ENCODE assay signal across 21 cellular contexts in genomic region chr2:159065891-159066290, GRCh38.
DNase-seq lines count a peak whose midpoint lies in the region; ATAC-seq, FAIRE-seq and TF ChIP-seq lines count a peak whose summit lies in the region.
"Had no signal": no experiment of that assay in that cellular context is flagged by ENCODE, and none has a peak within 500 bp of the region (broad histone marks: within the 10 kb centered on the region; RNA-seq: fewer than 3 reads in every experiment).

No MANE protein-coding gene starts in this region.

- no peak for FAIRE-seq in kidney (lab: Jason Lieb, UNC)
- FAIRE-seq: HTR-8/SVneo had no signal

- H3K9ac ChIP-seq in neural progenitor cell, result no peak overlapping the region
- no peak overlapping the region for H3K9ac ChIP-seq in kidney (ENCODE audit: low read length in 2 of 2)

- H3K4me1 Mint-ChIP-seq in Caco-2 (ENCODE audit: low read depth, unreplicated experiment) (peaks cover 33% of the 10 kb centered on the region), endothelial cell (ENCODE audit: unreplicated experiment) (peaks cover 32% of the 10 kb centered on the region), neural progenitor cell (peaks cover 24% of the 10 kb centered on the region)
- H3K4me1 Mint-ChIP-seq in activated CD4-positive, alpha-beta T cell treated with anti-CD3 and anti-CD28 coated beads, Interleukin-2, amount 10 ng/mL, durations not matched to agents 24 days and 14 days, result no peaks in the 10 kb centered on the region
- H3K4me1 Mint-ChIP-seq: activated naive CD8-positive, alpha-beta T cell treated with anti-CD3 and anti-CD28 coated beads, Interleukin-2, amount 10 ng/mL, durations not matched to agents 7 days and 5 days; CD14-positive monocyte had no signal

- no peak overlapping the region for H3K4me3 Mint-ChIP-seq in Caco-2 (ENCODE audit: unreplicated experiment)
- no peak overlapping the region for H3K4me3 Mint-ChIP-seq in endothelial cell (ENCODE audit: unreplicated experiment)
- no peak overlapping the region for H3K4me3 Mint-ChIP-seq in neural progenitor cell
- H3K4me3 Mint-ChIP-seq in activated CD4-positive, alpha-beta T cell treated with anti-CD3 and anti-CD28 coated beads, Interleukin-2, amount 10 ng/mL, durations not matched to agents 24 days and 14 days, result no peak overlapping the region
- H3K4me3 Mint-ChIP-seq: activated naive CD8-positive, alpha-beta T cell treated with anti-CD3 and anti-CD28 coated beads, Interleukin-2, amount 10 ng/mL, durations not matched to agents 7 days and 5 days; CD14-positive monocyte; natural killer cell treated with Interleukin-12 subunit alpha and Interleukin-12 subunit beta and Interleukin-15 and Interleukin-18, amount 100 ng/mL, for 72 hours had no signal

- POLR2A ChIA-PET in Caco-2 (lab: Charles Lee), result interaction anchor here (0.6 kb wide), 1 partner anchor 13 kb away, joined by 7 read pairs; no protein-coding TSS in a partner anchor
- POLR2A ChIA-PET in Panc1 (lab: Charles Lee), result no interaction called here

- peak overlapping the region; percentile 74; the same call in 1 of the 2 replicates for H3K27ac ChIP-seq in Panc1 (ENCODE audit: low read length)
- no peak overlapping the region for H3K27ac ChIP-seq in neural progenitor cell
- H3K27ac ChIP-seq in kidney (ENCODE audit: low read depth in 2 of 2, low read length in 2 of 2), result peak overlapping the region in 1 of 2 donors; percentile 44
- no peak overlapping the region for H3K27ac ChIP-seq in adrenal gland
- H3K27ac ChIP-seq: SK-N-MC, spleen had no signal

- ATAC-seq in Panc1, result no peak
- ATAC-seq: esophagus mucosa; natural killer cell treated with Interleukin-12 subunit alpha and Interleukin-12 subunit beta and Interleukin-15 and Interleukin-18, amount 100 ng/mL, for 72 hours had no signal

- CTCF ChIA-PET in Caco-2 (lab: Charles Lee), result interaction anchor here (1.0 kb wide), 1 partner anchor 53 kb away, joined by 3 read pairs; no protein-coding TSS in a partner anchor
- CTCF ChIA-PET in Panc1 (lab: Charles Lee), result no interaction called here

- peak overlapping the region; percentile 72 for H3K4me2 ChIP-seq in neural progenitor cell

- peaks cover 32% of the 10 kb centered on the region for H3F3A ChIP-seq in neural progenitor cell (ENCODE audit: low read depth)

- H3K27me3 ChIP-seq in Caco-2 (replicated peaks; ENCODE audit: control insufficient read depth, insufficient read depth, low read length) (no peaks in the 10 kb centered on the region), Panc1 (ENCODE audit: control insufficient read depth, insufficient read depth, low read length) (no peaks in the 10 kb centered on the region), neural progenitor cell (peaks cover 46% of the 10 kb centered on the region), adrenal gland (no peaks in the 10 kb centered on the region)
- H3K27me3 ChIP-seq: spleen had no signal

- H3K9me3 ChIP-seq in Caco-2 (no peaks in the 10 kb centered on the region), Panc1 (ENCODE audit: control insufficient read depth, insufficient read depth, low read depth, low read length) (no peaks in the 10 kb centered on the region), neural progenitor cell (ENCODE audit: low read depth) (no peaks in the 10 kb centered on the region), kidney (ENCODE audit: control insufficient read depth in 1 of 2, low read length in 2 of 2) (no peaks in the 10 kb centered on the region), adrenal gland (replicated peaks in 1 of 3) (no peaks in the 10 kb centered on the region)
- H3K9me3 ChIP-seq: spleen had no signal

- H2AFZ ChIP-seq in neural progenitor cell (replicated peaks), result no peak overlapping the region

- H3K36me3 ChIP-seq in Caco-2 (ENCODE audit: control insufficient read depth, insufficient read depth, low read length), result no peaks in the 10 kb centered on the region
- 0 out of 2 replicates have a peak, but pooled peaks cover 3% of the 10 kb centered on the region for H3K36me3 ChIP-seq in Panc1 (ENCODE audit: control insufficient read depth, insufficient read depth, low read length)
- no peaks in the 10 kb centered on the region for H3K36me3 ChIP-seq in neural progenitor cell
- H3K36me3 ChIP-seq in kidney (ENCODE audit: control insufficient read depth in 1 of 2, insufficient read depth in 2 of 2, low read length in 2 of 2), result no peaks in the 10 kb centered on the region
- H3K36me3 ChIP-seq in adrenal gland (replicated peaks in 1 of 2), result no peaks in the 10 kb centered on the region
- H3K36me3 ChIP-seq: spleen had no signal

- BruUV-seq in Caco-2 (replicated peaks; lab: Mats Ljungman, UMichigan) (no TSS peak), Panc1 (replicated peaks; lab: Mats Ljungman, UMichigan) (no TSS peak)

- no peak for DNase-seq in Caco-2
- DNase-seq in Panc1 (ENCODE audit: low read depth, low spot score), result no peak
- DNase-seq in endothelial cell (ENCODE audit: low spot score), result no peak
- no peak for DNase-seq in neural progenitor cell (ENCODE audit: low spot score)
- no peak for DNase-seq in NK-92 (lab: John Stamatoyannopoulos, UW; ENCODE audit: unreplicated experiment)
- no peak for DNase-seq in activated CD4-positive, alpha-beta T cell treated with anti-CD3 and anti-CD28 coated beads, Interleukin-2, amount 10 ng/mL, durations not matched to agents 24 days and 14 days
- DNase-seq in kidney, result no peak
- no peak for DNase-seq in adrenal gland
- DNase-seq: activated CD8-positive, alpha-beta memory T cell treated with anti-CD3 and anti-CD28 coated beads for 24 hours; activated naive CD8-positive, alpha-beta T cell treated with anti-CD3 and anti-CD28 coated beads, Interleukin-2, amount 10 ng/mL, durations not matched to agents 7 days and 5 days; glutamatergic neuron; NCI-H1417; NCI-H748 treated with DMSO at 0.1 percent for 48 hours; OCI-M1; spleen; T-helper 9 cell had no signal

- TF ChIP-seq CTCF in Caco-2 (IDR thresholded peaks at IDR 0.05; ENCODE audit: insufficient read depth in 1 of 2, low read depth in 1 of 2, low read length in 1 of 2, severe bottlenecking in 1 of 2, unreplicated experiment in 1 of 2), result no peak
- no peak for TF ChIP-seq CTCF in Panc1 (IDR thresholded peaks at IDR 0.05)
- no peak for TF ChIP-seq CTCF in endothelial cell (IDR thresholded peaks at IDR 0.05; ENCODE audit: unreplicated experiment)
- no peak for TF ChIP-seq CTCF in neural progenitor cell (IDR thresholded peaks at IDR 0.05)
- TF ChIP-seq CTCF in kidney (IDR thresholded peaks at IDR 0.05; ENCODE audit: borderline replicate concordance, extremely low read depth, insufficient read depth), result no peak
- TF ChIP-seq CTCF in adrenal gland (IDR thresholded peaks at IDR 0.05), result no peak

- H3K27ac Mint-ChIP-seq in Caco-2 (ENCODE audit: unreplicated experiment) (peak overlapping the region; percentile 56), endothelial cell (ENCODE audit: unreplicated experiment) (peak overlapping the region; percentile 73), neural progenitor cell (no peak overlapping the region)
- H3K27ac Mint-ChIP-seq in activated CD4-positive, alpha-beta T cell treated with anti-CD3 and anti-CD28 coated beads, Interleukin-2, amount 10 ng/mL, durations not matched to agents 24 days and 14 days, result no peak overlapping the region
- H3K27ac Mint-ChIP-seq: activated naive CD8-positive, alpha-beta T cell treated with anti-CD3 and anti-CD28 coated beads, Interleukin-2, amount 10 ng/mL, durations not matched to agents 7 days and 5 days; CD14-positive monocyte; natural killer cell treated with Interleukin-12 subunit alpha and Interleukin-12 subunit beta and Interleukin-15 and Interleukin-18, amount 100 ng/mL, for 72 hours had no signal

- H3K9me3 Mint-ChIP-seq in Caco-2 (ENCODE audit: unreplicated experiment) (no peaks in the 10 kb centered on the region), endothelial cell (ENCODE audit: unreplicated experiment) (no peaks in the 10 kb centered on the region), neural progenitor cell (no peaks in the 10 kb centered on the region)
- H3K9me3 Mint-ChIP-seq in activated CD4-positive, alpha-beta T cell treated with anti-CD3 and anti-CD28 coated beads, Interleukin-2, amount 10 ng/mL, durations not matched to agents 24 days and 14 days, result no peaks in the 10 kb centered on the region
- H3K9me3 Mint-ChIP-seq: activated naive CD8-positive, alpha-beta T cell treated with anti-CD3 and anti-CD28 coated beads, Interleukin-2, amount 10 ng/mL, durations not matched to agents 7 days and 5 days; natural killer cell treated with Interleukin-12 subunit alpha and Interleukin-12 subunit beta and Interleukin-15 and Interleukin-18, amount 100 ng/mL, for 72 hours had no signal

- H3K4me3 ChIP-seq in Caco-2 (ENCODE audit: low read depth, low read length) (no peak overlapping the region), Panc1 (ENCODE audit: low read depth in 2 of 2, low read length in 2 of 2) (no peak overlapping the region), neural progenitor cell (no peak overlapping the region), kidney (ENCODE audit: low read length in 2 of 2) (no peak overlapping the region), adrenal gland (no peak overlapping the region)
- H3K4me3 ChIP-seq: SK-N-MC, spleen had no signal

- H3K4me1 ChIP-seq in Caco-2 (peaks cover 41% of the 10 kb centered on the region), Panc1 (ENCODE audit: control insufficient read depth, insufficient read depth, low read length) (peaks cover 33% of the 10 kb centered on the region), neural progenitor cell (peaks cover 41% of the 10 kb centered on the region), kidney (ENCODE audit: control insufficient read depth in 1 of 2, insufficient read depth in 1 of 2, low read depth in 1 of 2, low read length in 2 of 2) (peaks cover 9 to 20% of the 10 kb centered on the region in 2 donors), adrenal gland (replicated peaks in 1 of 2) (peaks cover 22 to 26% of the 10 kb centered on the region in 2 donors)

- peaks cover 24% of the 10 kb centered on the region for H4K20me1 ChIP-seq in neural progenitor cell (ENCODE audit: low read depth)

- intact Hi-C loops in Caco-2 (cut with micrococcal nuclease; ENCODE audit: unreplicated experiment), result no loop called here
- intact Hi-C loops in Panc1 (cut with micrococcal nuclease; ENCODE audit: unreplicated experiment), result no loop called here
- intact Hi-C loops in activated CD4-positive, alpha-beta T cell treated with anti-CD3 and anti-CD28 coated beads, Interleukin-2, amount 10 ng/mL, durations not matched to agents 24 days and 14 days (cut with micrococcal nuclease), result no loop called here
- intact Hi-C loops in kidney (cut with DNase I), result no loop called here
- intact Hi-C loops in adrenal gland (cut with DNase I), result no loop called here

- H3K27me3 Mint-ChIP-seq in Caco-2 (ENCODE audit: insufficient read depth, unreplicated experiment), result no peaks in the 10 kb centered on the region
- peaks cover under 1% of the 10 kb centered on the region for H3K27me3 Mint-ChIP-seq in endothelial cell (ENCODE audit: unreplicated experiment)
- H3K27me3 Mint-ChIP-seq in neural progenitor cell (ENCODE audit: insufficient read depth, low read depth), result no peaks in the 10 kb centered on the region
- H3K27me3 Mint-ChIP-seq in activated CD4-positive, alpha-beta T cell treated with anti-CD3 and anti-CD28 coated beads, Interleukin-2, amount 10 ng/mL, durations not matched to agents 24 days and 14 days, result no peaks in the 10 kb centered on the region
- H3K27me3 Mint-ChIP-seq: activated naive CD8-positive, alpha-beta T cell treated with anti-CD3 and anti-CD28 coated beads, Interleukin-2, amount 10 ng/mL, durations not matched to agents 7 days and 5 days; natural killer cell treated with Interleukin-12 subunit alpha and Interleukin-12 subunit beta and Interleukin-15 and Interleukin-18, amount 100 ng/mL, for 72 hours had no signal

- H3K36me3 Mint-ChIP-seq in Caco-2 (ENCODE audit: insufficient read depth, unreplicated experiment) (peaks cover 23% of the 10 kb centered on the region), endothelial cell (ENCODE audit: low read depth, unreplicated experiment) (peaks cover 15% of the 10 kb centered on the region), neural progenitor cell (peaks cover 4% of the 10 kb centered on the region)
- no peaks in the 10 kb centered on the region for H3K36me3 Mint-ChIP-seq in activated CD4-positive, alpha-beta T cell treated with anti-CD3 and anti-CD28 coated beads, Interleukin-2, amount 10 ng/mL, durations not matched to agents 24 days and 14 days (ENCODE audit: low read depth)
- H3K36me3 Mint-ChIP-seq: activated naive CD8-positive, alpha-beta T cell treated with anti-CD3 and anti-CD28 coated beads, Interleukin-2, amount 10 ng/mL, durations not matched to agents 7 days and 5 days; CD14-positive monocyte; natural killer cell treated with Interleukin-12 subunit alpha and Interleukin-12 subunit beta and Interleukin-15 and Interleukin-18, amount 100 ng/mL, for 72 hours had no signal

- TF ChIP-seq POLR2A in adrenal gland (IDR thresholded peaks at IDR 0.05), result no peak

- in situ Hi-C loops in Panc1 (cut with HindIII; ENCODE audit: low pct_unique_long_range_greater_than_20kb, low sequenced_read_pairs), result no loop called here

- 79 to 90% (median 85%) methylated on average over 4 of the region's 4 CpGs for WGBS in adrenal gland, 4 donors

- no peaks in the 10 kb centered on the region for H3K79me2 ChIP-seq in neural progenitor cell (ENCODE audit: low read depth)

Comparison
In these comparisons a context has a peak if more than half of its experiments do, and no peak if none do; other contexts are left out.
1. H3K27ac Mint-ChIP-seq: peak in Caco-2 (single experiment) and endothelial cell (single experiment); none in neural progenitor cell (single experiment) and activated CD4-positive, alpha-beta T cell treated with anti-CD3 and anti-CD28 coated beads, Interleukin-2, amount 10 ng/mL, durations not matched to agents 24 days and 14 days (single experiment).